15 cellular contexts compared by ENCODE assay signal in the genomic region with DNA sequence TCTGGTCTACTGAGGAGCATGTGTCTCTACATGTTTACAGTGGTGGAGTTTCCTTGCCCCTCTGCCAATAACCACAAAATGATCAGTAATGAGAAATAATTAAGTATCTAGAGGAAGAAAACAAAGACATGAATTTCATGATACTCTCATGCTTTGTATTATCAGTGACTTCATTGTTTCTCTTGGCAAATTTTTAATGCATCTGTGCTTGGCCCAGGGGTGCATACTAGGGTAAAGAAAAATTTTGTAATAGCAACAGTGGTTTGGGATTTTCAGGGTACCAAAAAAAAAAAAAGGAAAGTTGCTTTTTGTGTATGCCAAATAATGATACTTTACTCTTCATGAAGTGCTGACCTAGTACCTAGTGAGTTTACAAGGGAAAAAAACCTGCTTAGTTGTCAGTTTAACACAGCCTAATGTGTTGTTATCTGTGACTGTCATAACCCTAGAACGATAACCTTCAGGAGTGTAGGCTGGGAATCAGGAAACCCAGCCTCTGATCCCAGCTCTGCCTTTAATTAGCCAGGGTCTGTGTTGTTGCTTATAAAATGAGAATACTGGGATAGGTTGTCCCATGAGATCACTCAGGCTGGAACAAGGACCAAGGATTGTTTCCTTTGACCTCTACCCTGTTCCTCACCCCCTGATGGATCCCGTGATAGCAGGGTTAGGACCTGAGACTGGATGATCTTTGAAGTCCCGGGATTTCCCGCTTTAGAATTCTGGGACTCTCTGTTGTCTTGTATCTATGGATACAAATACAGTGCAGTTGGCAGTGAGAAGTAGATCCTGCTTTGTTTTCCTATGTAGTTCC.
DNase-seq lines count a peak whose midpoint lies in the region; ATAC-seq, FAIRE-seq and TF ChIP-seq lines count a peak whose summit lies in the region.
"Had no signal": no experiment of that assay in that cellular context is flagged by ENCODE, and none has a peak within 500 bp of the region (broad histone marks: within the 10 kb centered on the region; RNA-seq: fewer than 3 reads in every experiment).

No MANE protein-coding gene starts in this region.

- H3K36me3 Mint-ChIP-seq in chondrocyte (ENCODE audit: low read depth), result no peaks in the 10 kb centered on the region

- H3K36me3 ChIP-seq in HEK293 (ENCODE audit: control insufficient read depth in 2 of 2, insufficient read depth in 1 of 2, low read length in 2 of 2) (no peaks in the 10 kb centered on the region), keratinocyte (ENCODE audit: control insufficient read depth in 2 of 2, extremely low read depth in 1 of 2, insufficient read depth in 2 of 2, low read length in 2 of 2) (no peaks in the 10 kb centered on the region)
- H3K36me3 ChIP-seq: colonic mucosa had no signal

- no peak overlapping the region for H3K9ac ChIP-seq in keratinocyte (ENCODE audit: control insufficient read depth, extremely low read depth, insufficient read depth, low read length)

- FAIRE-seq in keratinocyte (lab: Jason Lieb, UNC), result peak; percentile 48

- peak overlapping the region; percentile 23 for H3K27ac Mint-ChIP-seq in chondrocyte (ENCODE audit: unreplicated experiment)
- H3K27ac Mint-ChIP-seq: activated CD4-positive, alpha-beta T cell treated with anti-CD3 and anti-CD28 coated beads, Interleukin-2, amount 10 ng/mL, durations not matched to agents 24 days and 14 days had no signal

- no peaks in the 10 kb centered on the region for H3K9me3 Mint-ChIP-seq in chondrocyte (ENCODE audit: low read depth)
- H3K9me3 Mint-ChIP-seq: activated CD4-positive, alpha-beta T cell treated with anti-CD3 and anti-CD28 coated beads, Interleukin-2, amount 10 ng/mL, durations not matched to agents 24 days and 14 days had no signal

- no peak for ATAC-seq in HG03025 (IDR thresholded peaks at IDR 0.05; ENCODE audit: low FRiP score, unreplicated experiment)

- H3K4me3 Mint-ChIP-seq in chondrocyte (ENCODE audit: unreplicated experiment), result no peak overlapping the region
- H3K4me3 Mint-ChIP-seq: activated CD4-positive, alpha-beta T cell treated with anti-CD3 and anti-CD28 coated beads, Interleukin-2, amount 10 ng/mL, durations not matched to agents 24 days and 14 days had no signal

- POLR2A ChIA-PET in HEK293 (lab: Yijun Ruan, JAX), result no interaction called here

- H3K27me3 Mint-ChIP-seq in chondrocyte (ENCODE audit: low read depth), result no peaks in the 10 kb centered on the region
- H3K27me3 Mint-ChIP-seq: activated CD4-positive, alpha-beta T cell treated with anti-CD3 and anti-CD28 coated beads, Interleukin-2, amount 10 ng/mL, durations not matched to agents 24 days and 14 days had no signal

- no peak overlapping the region for H3K27ac ChIP-seq in HEK293 (ENCODE audit: extremely low read depth, low read depth, low read length)
- no peak overlapping the region for H3K27ac ChIP-seq in keratinocyte (ENCODE audit: control insufficient read depth, insufficient read depth, low read length)
- H3K27ac ChIP-seq: colonic mucosa had no signal

- H3K79me2 ChIP-seq in keratinocyte (ENCODE audit: control insufficient read depth, insufficient read depth, low read length), result peaks cover 1% of the 10 kb centered on the region

- TF ChIP-seq CTCF in HEK293 (tag by site-specific recombination; IDR thresholded peaks at IDR 0.05), result no peak
- TF ChIP-seq CTCF in chondrocyte (IDR thresholded peaks at IDR 0.05), result no peak
- no peak for TF ChIP-seq CTCF in keratinocyte (optimal IDR thresholded peaks at IDR 0.05 in 1 of 3, IDR thresholded peaks at IDR 0.05 in 1 of 3, conservative IDR thresholded peaks at IDR 0.05 in 1 of 3; ENCODE audit: extremely low read depth in 1 of 3, insufficient read depth in 2 of 3, low read length in 3 of 3)

- peaks cover 57% of the 10 kb centered on the region for H3K4me1 Mint-ChIP-seq in chondrocyte (ENCODE audit: low read depth)

- H3K27me3 ChIP-seq in keratinocyte (ENCODE audit: control insufficient read depth, extremely low read depth, insufficient read depth, low read length), result no peaks in the 10 kb centered on the region
- H3K27me3 ChIP-seq: colonic mucosa had no signal

- H3K4me1 ChIP-seq in HEK293 (ENCODE audit: control insufficient read depth, insufficient read depth, low read length) (peaks cover 3% of the 10 kb centered on the region; the same call in 1 of the 2 replicates), keratinocyte (ENCODE audit: control insufficient read depth, extremely low read depth, insufficient read depth, low read length) (peaks cover 20% of the 10 kb centered on the region)
- H3K4me1 ChIP-seq: colonic mucosa had no signal

- H3K9me3 ChIP-seq in HEK293 (ENCODE audit: control insufficient read depth, insufficient read depth, low read depth, low read length) (no peaks in the 10 kb centered on the region), keratinocyte (ENCODE audit: control insufficient read depth, low read depth, low read length) (no peaks in the 10 kb centered on the region)
- H3K9me3 ChIP-seq: colonic mucosa had no signal

- dilution Hi-C loops in keratinocyte (cut with MboI; ENCODE audit: extremely low pct_ligation_motif_present, low sequenced_read_pairs), result no loop called here

- H3K4me2 ChIP-seq in keratinocyte (ENCODE audit: control insufficient read depth, extremely low read depth, insufficient read depth, low read depth, low read length), result no peak overlapping the region

- no peaks in the 10 kb centered on the region for H4K20me1 ChIP-seq in keratinocyte (ENCODE audit: control insufficient read depth, extremely low read depth, insufficient read depth, low read length)

- no peak overlapping the region for H2AFZ ChIP-seq in keratinocyte (ENCODE audit: control insufficient read depth, low read length)

- CTCF ChIA-PET in HEK293 (lab: Yijun Ruan, JAX), result interaction anchor here (0.7 kb wide), 1 partner anchor 22 kb away, joined by 4 read pairs; no protein-coding TSS in a partner anchor

- H3K4me3 ChIP-seq in HEK293 (ENCODE audit: low read depth, low read length) (no peak overlapping the region), keratinocyte (ENCODE audit: control insufficient read depth in 2 of 3, extremely low read depth in 1 of 3, insufficient read depth in 2 of 3, low read depth in 1 of 3, low read length in 3 of 3) (no peak overlapping the region)
- H3K4me3 ChIP-seq: colonic mucosa had no signal

- DNase-seq in chondrocyte (ENCODE audit: low spot score) (no peak), keratinocyte (ENCODE audit: low read depth, low spot score) (no peak), pulmonary artery endothelial cell (ENCODE audit: low read depth, low spot score) (peak; percentile 32), NCI-H1105 (lab: John Stamatoyannopoulos, UW) (no peak), activated T-cell treated with anti-CD3 and anti-CD28 coated beads for 4 hours (no peak)
- DNase-seq in activated T-cell treated with anti-CD3 and anti-CD28 coated beads, Interleukin-2, amount 50 U/mL, for 1 hour, result no peak
- DNase-seq: activated CD4-positive, alpha-beta T cell treated with anti-CD3 and anti-CD28 coated beads, Interleukin-2, amount 10 ng/mL, durations not matched to agents 24 days and 14 days; activated gamma-delta T cell; C1 segment of cervical spinal cord; colonic mucosa; GF-D8; glutamatergic neuron; NCI-H1694 had no signal

- H3K9me1 ChIP-seq in keratinocyte (ENCODE audit: control insufficient read depth, extremely low read depth, insufficient read depth, low read length), result no peaks in the 10 kb centered on the region

TF ChIP-seq in HEK293, 187 proteins besides CTCF, POLR2A, EP300 and RAD21:
- TF ChIP-seq ZNF416 (tag by site-specific recombination; IDR thresholded peaks at IDR 0.05), result no peak
- TF ChIP-seq ZNF785 (tag by site-specific recombination; IDR thresholded peaks at IDR 0.05), result no peak
- peak; percentile 48; the same call in 1 of the 2 replicates for TF ChIP-seq TCF7L2 (IDR thresholded peaks at IDR 0.05; ENCODE audit: borderline replicate concordance, low read depth, low read length)
- 0 out of 2 replicates have a peak, but pooled peaks have one; percentile 14 for TF ChIP-seq TRIM28 (IDR thresholded peaks at IDR 0.05; ENCODE audit: borderline replicate concordance, low read length)
